Comparison of ENCODE assay signal across 8 cellular contexts in the genomic region with DNA sequence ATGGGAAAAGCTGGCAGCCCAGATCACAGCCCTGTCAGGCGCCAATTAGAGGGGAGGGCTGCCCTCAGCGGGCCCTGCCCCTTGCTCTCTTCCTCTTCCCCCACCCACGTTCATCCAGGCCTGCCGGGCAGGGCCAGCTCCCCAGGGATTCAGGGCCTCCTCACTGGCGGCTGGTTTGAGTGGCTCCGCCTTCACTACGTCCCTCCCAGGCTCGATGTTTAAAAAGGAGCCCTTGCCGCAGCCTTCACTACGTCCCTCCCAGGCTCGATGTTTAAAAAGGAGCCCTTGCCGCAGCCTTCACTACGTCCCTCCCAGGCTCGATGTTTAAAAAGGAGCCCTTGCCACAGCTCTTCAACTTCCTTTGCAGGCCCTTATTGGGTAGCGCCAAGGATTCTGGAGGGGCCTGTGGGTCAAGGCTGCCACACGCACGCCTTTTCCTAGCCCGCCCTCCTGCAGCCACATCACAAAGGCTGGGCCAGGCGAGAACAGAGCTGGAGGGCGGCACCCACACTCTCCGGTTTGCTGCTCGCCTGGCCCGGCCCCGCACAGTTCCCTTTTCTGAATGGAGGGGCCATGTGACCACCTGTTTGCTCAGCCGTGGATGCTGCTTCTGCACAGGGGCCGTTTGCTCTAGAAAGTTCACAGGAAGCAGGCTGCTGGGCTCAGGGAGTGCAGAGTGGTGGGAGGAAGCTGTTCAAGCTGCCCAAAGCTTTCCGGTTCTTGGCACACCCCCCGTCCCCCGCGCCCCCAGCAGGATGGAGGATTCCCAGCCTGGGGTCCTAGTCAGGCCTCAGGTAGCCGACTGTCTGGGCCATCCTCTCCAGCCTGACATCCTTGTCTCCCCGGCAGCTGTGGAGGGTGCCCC. TPM values are rescaled to one million over a fixed set of nuclear protein-coding genes. Genes with fewer than 3 reads are reported as not detected.
DNase-seq lines count a peak whose midpoint lies in the region; ATAC-seq lines count a peak whose summit lies in the region.

No MANE protein-coding gene starts in this region.

- H3K36me3 ChIP-seq in iPS DF 6.9 (ENCODE audit: control insufficient read depth, insufficient read depth, low read length) (peaks cover 18% of the 10 kb centered on the region), skeletal muscle satellite cell (ENCODE audit: insufficient read depth, low read length) (peaks cover 24% of the 10 kb centered on the region)

- peaks cover 11% of the 10 kb centered on the region for H3K4me1 ChIP-seq in iPS DF 6.9 (ENCODE audit: control insufficient read depth, insufficient read depth, low read length)
- peaks cover 25% of the 10 kb centered on the region for H3K4me1 ChIP-seq in skeletal muscle satellite cell (ENCODE audit: control insufficient read depth, insufficient read depth, low read length)

- H3K36me3 Mint-ChIP-seq in T-cell, result peaks cover 15% of the 10 kb centered on the region

- peak overlapping the region; percentile 96 for H3K27ac Mint-ChIP-seq in T-cell

- no peaks in the 10 kb centered on the region for H3K9me3 ChIP-seq in iPS DF 6.9 (ENCODE audit: control insufficient read depth, insufficient read depth, low read length)
- no peaks in the 10 kb centered on the region for H3K9me3 ChIP-seq in skeletal muscle satellite cell (replicated peaks; ENCODE audit: low read length)

- peaks cover 18 to 34% (median 30%) of the 10 kb centered on the region in 3 donors for H3K4me1 Mint-ChIP-seq in T-cell

- H3K27me3 Mint-ChIP-seq in T-cell, result no peaks in the 10 kb centered on the region

- no peak overlapping the region for H3K27ac ChIP-seq in iPS DF 6.9 (ENCODE audit: low read length)

- ATAC-seq in GM21529 (IDR thresholded peaks at IDR 0.05; ENCODE audit: unreplicated experiment), result peak; percentile 81
- ATAC-seq in T-cell (replicated peaks in 1 of 4), result peak; percentile 89 to 91 (median 89)

- H3K4me3 Mint-ChIP-seq in T-cell, result peak overlapping the region; percentile 76 to 92 (median 77)

- H3K4me3 ChIP-seq in Jurkat, Clone E6-1 (ENCODE audit: low read length), result peak overlapping the region; percentile 15
- H3K4me3 ChIP-seq in iPS DF 6.9 (ENCODE audit: low read length) (peak overlapping the region; percentile 6; the same call in 1 of the 2 replicates), skeletal muscle satellite cell (ENCODE audit: low read length) (peak overlapping the region; percentile 56)

- peak; percentile 81 for DNase-seq in EH (ENCODE audit: low read depth)
- peak; percentile 88 for DNase-seq in Jurkat, Clone E6-1 (ENCODE audit: low read depth, low spot score)
- DNase-seq in T-cell, result peak; percentile 57 to 82 (median 73)
- peak in 47 of 58 donors; percentile 11 to 72 (median 40) for DNase-seq in anterior cingulate cortex (lab: John Stamatoyannopoulos, UW)
- DNase-seq in iPS DF 6.9 (ENCODE audit: low read depth, low spot score), result no peak
- no peak for DNase-seq in HK-2 (ENCODE audit: unreplicated experiment)

- H3K4me2 ChIP-seq in skeletal muscle satellite cell (ENCODE audit: low read length), result peak overlapping the region; percentile 85

- WGBS in iPS DF 6.9 (ENCODE audit: insufficient coverage, insufficient read length), result no CpG with 5 or more reads among the region's 32 CpGs

- H3K27me3 ChIP-seq in iPS DF 6.9 (ENCODE audit: control insufficient read depth, insufficient read depth, low read length), result no peaks in the 10 kb centered on the region
- no peaks in the 10 kb centered on the region for H3K27me3 ChIP-seq in skeletal muscle satellite cell (ENCODE audit: control insufficient read depth, insufficient read depth, low read length)

- no peaks in the 10 kb centered on the region for H3K9me3 Mint-ChIP-seq in T-cell

- CTCF ChIA-PET in T-cell (lab: Charles Lee), result interaction anchor here in 1 of 2 donors (0.7 to 1.7 kb wide), 5 partner anchors 18 to 55 kb away, joined by 3 to 6 read pairs (median 3); no protein-coding TSS in a partner anchor

- peak overlapping the region; percentile 72 for H3K9ac ChIP-seq in skeletal muscle satellite cell (ENCODE audit: low read depth, low read length)

- POLR2A ChIA-PET in T-cell (lab: Charles Lee), result interaction anchor here (0.5 to 0.8 kb wide), 4 partner anchors 16 to 284 kb away, joined by 3 to 5 read pairs (median 4); partner anchors contain the start of gene GID8 (in 1 of the 2)

RNA-seq across cellular contexts. Expression of gene SLC17A9, which starts 1.6 kb away (rescaled TPM):
- 3.1 TPM for polyA plus RNA-seq in Jurkat, Clone E6-1 (2012; ENCODE audit: insufficient read depth, insufficient read length)
- total RNA-seq in T-cell, result 1 to 10 TPM; 5.3 to 8.8 (median 8.3) TPM
- 8.1 and 18.8 TPM in 2 replicates for total RNA-seq in skeletal muscle satellite cell (2012; rRNA removed)

RNA-seq across cellular contexts. Expression of gene GID8, which starts 16.1 kb away (rescaled TPM):
- 23.3 TPM for polyA plus RNA-seq in Jurkat, Clone E6-1 (2012; ENCODE audit: insufficient read depth, insufficient read length)
- total RNA-seq in T-cell, result 10 to 100 TPM; 33.1 to 43.4 (median 41.2) TPM
- 22.7 and 23.1 TPM in 2 replicates for total RNA-seq in skeletal muscle satellite cell (2012; rRNA removed)

RNA-seq across cellular contexts. Expression of gene DIDO1, which starts 27.8 kb away (rescaled TPM):
- polyA plus RNA-seq in Jurkat, Clone E6-1 (2012; ENCODE audit: insufficient read depth, insufficient read length), result 58.1 TPM
- 100 to 1,000 TPM in 3 of 5 donors, 10 to 100 TPM in 2; 70.5 to 116 (median 113) TPM for total RNA-seq in T-cell
- total RNA-seq in skeletal muscle satellite cell (2012; rRNA removed), result 26.6 and 31.7 TPM in 2 replicates

RNA-seq across cellular contexts. Expression of gene BHLHE23, which starts 52.7 kb away (rescaled TPM):
- 2.4 TPM for polyA plus RNA-seq in Jurkat, Clone E6-1 (2012; ENCODE audit: insufficient read depth, insufficient read length)
- not detected for total RNA-seq in T-cell
- total RNA-seq in skeletal muscle satellite cell (2012; rRNA removed), result not detected in 2 replicates

Comparison
In these comparisons a context has a peak if more than half of its experiments do, and no peak if none do; other contexts are left out.
1. DNase-seq: peak in EH (single experiment), Jurkat, Clone E6-1 (single experiment), T-cell (34 of 34) and anterior cingulate cortex (47 of 58); none in iPS DF 6.9 (single experiment) and HK-2 (single experiment).
2. H3K4me3 ChIP-seq: peak in every context shown above with its lines; median percentile 56 in skeletal muscle satellite cell; 15 in Jurkat, Clone E6-1; 6 in iPS DF 6.9.